Comparison of ENCODE assay signal across 18 cellular contexts in the genomic region with DNA sequence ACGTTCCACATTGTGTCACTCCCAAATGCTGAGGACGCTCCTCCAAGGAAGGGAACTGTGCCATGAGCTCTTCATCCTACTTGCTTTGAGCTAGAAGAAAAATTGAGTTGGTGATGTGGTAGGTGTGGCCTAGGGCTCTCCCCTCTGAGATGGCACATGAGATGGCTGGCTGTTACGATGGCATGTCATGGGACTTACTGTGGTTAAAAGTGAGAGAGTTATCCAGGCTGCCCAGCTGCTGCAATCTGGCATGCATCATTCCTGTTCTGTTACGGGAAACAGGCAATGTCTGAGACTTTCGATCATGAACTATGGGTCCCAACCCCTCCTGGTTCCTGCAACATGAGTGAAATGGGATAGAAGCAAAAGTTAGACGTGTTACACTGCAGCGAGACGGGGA.
"Had no signal": no experiment of that assay in that cellular context is flagged by ENCODE, and none has a peak within 500 bp of the region (broad histone marks: within the 10 kb centered on the region; RNA-seq: fewer than 3 reads in every experiment).

No MANE protein-coding gene starts in this region.

- H3K9me3 Mint-ChIP-seq: dendritic cell treated with granulocyte-macrophage colony-stimulating factor and Interleukin-4, amounts not matched to agents 40 ng/mL and 50 ng/mL, for 4 days; effector memory CD8-positive, alpha-beta T cell; naive thymus-derived CD8-positive, alpha-beta T cell; neural crest cell; type B pancreatic cell had no signal

- H3K9me3 ChIP-seq: gastrocnemius medialis, heart right ventricle, ovary, right atrium auricular region, suprapubic skin, thyroid gland had no signal

- ATAC-seq: effector memory CD8-positive, alpha-beta T cell; heart right ventricle; naive thymus-derived CD8-positive, alpha-beta T cell; stimulated activated naive CD8-positive, alpha-beta T cell treated with anti-CD3 and anti-CD28 coated beads, Interleukin-15, Interleukin-2, amounts not matched to agents 100 U/mL and 50 U/mL, for 24 hours had no signal

- H3K27me3 ChIP-seq: gastrocnemius medialis, heart right ventricle, ovary, right atrium auricular region, suprapubic skin, thyroid gland had no signal

- H3K4me3 Mint-ChIP-seq: dendritic cell treated with granulocyte-macrophage colony-stimulating factor and Interleukin-4, amounts not matched to agents 40 ng/mL and 50 ng/mL, for 4 days; effector memory CD8-positive, alpha-beta T cell; naive thymus-derived CD8-positive, alpha-beta T cell; neural crest cell; type B pancreatic cell had no signal

- H3K4me3 ChIP-seq: gastrocnemius medialis, heart right ventricle, ovary, right atrium auricular region, smooth muscle cell, suprapubic skin, thyroid gland had no signal

- DNase-seq: effector memory CD8-positive, alpha-beta T cell; gastrocnemius medialis; heart right ventricle; hypothalamus; kidney glomerular epithelial cell; mesendoderm; naive thymus-derived CD8-positive, alpha-beta T cell; nucleus accumbens; ovary; stimulated activated CD4-positive, alpha-beta T cell treated with anti-CD3 and anti-CD28 coated beads, Interleukin-2, amount 100 ng/mL, for 48 hours; stimulated activated naive CD8-positive, alpha-beta T cell treated with anti-CD3 and anti-CD28 coated beads, Interleukin-15, Interleukin-2, amounts not matched to agents 100 U/mL and 50 U/mL, for 24 hours; thyroid gland had no signal

- H3K27me3 Mint-ChIP-seq: effector memory CD8-positive, alpha-beta T cell; naive thymus-derived CD8-positive, alpha-beta T cell; type B pancreatic cell had no signal

- H3K4me1 ChIP-seq: gastrocnemius medialis, suprapubic skin, thyroid gland had no signal

- H3K27ac ChIP-seq: gastrocnemius medialis, heart right ventricle, ovary, right atrium auricular region, suprapubic skin, thyroid gland had no signal

- H3K27ac Mint-ChIP-seq: dendritic cell treated with granulocyte-macrophage colony-stimulating factor and Interleukin-4, amounts not matched to agents 40 ng/mL and 50 ng/mL, for 4 days; effector memory CD8-positive, alpha-beta T cell; type B pancreatic cell had no signal

- H3K4me2 ChIP-seq: smooth muscle cell had no signal

- H3K36me3 ChIP-seq: ovary had no signal
